Comparison of ENCODE assay signal across 11 cellular contexts in the genomic region with DNA sequence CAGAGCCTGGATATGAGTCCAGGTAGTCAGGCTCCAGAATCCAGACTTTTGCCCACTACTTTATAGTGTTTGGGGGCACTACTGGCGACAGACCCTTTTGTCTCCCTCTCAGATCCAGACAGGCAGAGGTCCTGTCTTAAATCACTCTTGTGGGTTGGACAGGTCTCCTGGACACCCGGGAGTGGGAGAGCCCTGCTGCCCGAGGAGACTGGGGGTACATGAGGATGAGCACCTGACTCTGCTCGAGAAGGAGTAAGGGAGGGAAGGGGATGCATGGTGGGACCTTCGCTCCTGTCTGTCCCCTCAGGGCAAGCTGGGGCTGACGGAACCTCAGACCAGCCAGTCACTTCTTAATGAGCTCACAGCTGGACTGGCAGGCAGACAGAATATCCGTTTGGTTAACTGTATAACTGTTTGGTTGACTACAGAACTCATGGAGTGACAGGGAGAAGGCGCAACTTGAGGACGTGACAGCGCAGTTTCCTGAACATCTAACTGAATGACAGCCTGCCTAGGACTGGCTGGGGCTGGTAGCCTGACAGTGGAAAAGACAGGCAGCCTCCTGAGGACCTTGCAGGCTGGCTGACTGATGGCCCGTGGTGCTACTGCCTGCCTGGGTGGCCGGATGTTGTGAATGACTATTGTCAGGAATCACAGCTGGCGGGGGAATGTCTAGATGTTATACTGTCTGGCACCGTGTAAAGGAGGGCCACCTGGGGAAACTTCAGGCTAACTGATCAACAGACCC. TPM values are rescaled to one million over a fixed set of nuclear protein-coding genes. Genes with fewer than 3 reads are reported as not detected.
DNase-seq lines count a peak whose midpoint lies in the region; ATAC-seq and TF ChIP-seq lines count a peak whose summit lies in the region.
"Had no signal": no experiment of that assay in that cellular context is flagged by ENCODE, and none has a peak within 500 bp of the region (broad histone marks: within the 10 kb centered on the region; RNA-seq: fewer than 3 reads in every experiment).

No MANE protein-coding gene starts in this region.

- H3K23me2 ChIP-seq in H9 (ENCODE audit: insufficient read length, low read depth, low read length, poor library complexity, severe bottlenecking): no peaks in the 10 kb centered on the region

- H3K4me3 Mint-ChIP-seq in CD4-positive, alpha-beta T cell: peak overlapping the region; percentile 98
- peak overlapping the region; percentile 7 to 90; a peak in 3 of 5 replicates for H3K4me3 Mint-ChIP-seq in H9
- H3K4me3 Mint-ChIP-seq in activated naive CD8-positive, alpha-beta T cell: peak overlapping the region; percentile 87
- H3K4me3 Mint-ChIP-seq in naive thymus-derived CD8-positive, alpha-beta T cell: peak overlapping the region in 9 of 10 donors; percentile 82 to 98 (median 91)

- no peaks in the 10 kb centered on the region for H3K79me1 ChIP-seq in H9 (ENCODE audit: insufficient read depth, low read depth, low read length, poor library complexity, severe bottlenecking)

- H3K9ac ChIP-seq in H9 (ENCODE audit: extremely low read depth, insufficient read length, low read length): no peak overlapping the region

- H3K27ac ChIP-seq in CD4-positive, alpha-beta T cell (ENCODE audit: low read depth, low read length): no peak overlapping the region
- no peak overlapping the region for H3K27ac ChIP-seq in H9 (ENCODE audit: insufficient read length, low read depth, low read length)

- H3K9me3 ChIP-seq in CD4-positive, alpha-beta T cell (ENCODE audit: control insufficient read depth, low read length): no peaks in the 10 kb centered on the region
- H3K9me3 ChIP-seq in H9 (ENCODE audit: control insufficient read depth, low read depth, low read length): peaks cover 16% of the 10 kb centered on the region

- no peaks in the 10 kb centered on the region for H3K4me1 ChIP-seq in H9 (ENCODE audit: insufficient read depth, low read length)

- intact Hi-C loops in CD4-positive, alpha-beta T cell (cut with DNase I, micrococcal nuclease): loop anchor here in 1 of 2 experiments (5.0 kb wide), 1 partner anchor 107 kb away; a partner anchor contains a TSS

- no peak overlapping the region for H2AFZ ChIP-seq in H9 (ENCODE audit: low read length)

- no peaks in the 10 kb centered on the region for H3K27me3 Mint-ChIP-seq in CD4-positive, alpha-beta T cell
- H3K27me3 Mint-ChIP-seq in H9 (ENCODE audit: low read depth): peaks cover 20% of the 10 kb centered on the region
- H3K27me3 Mint-ChIP-seq in activated naive CD8-positive, alpha-beta T cell: no peaks in the 10 kb centered on the region
- H3K27me3 Mint-ChIP-seq in naive thymus-derived CD8-positive, alpha-beta T cell: no peaks in the 10 kb centered on the region

- no peak overlapping the region for H3T11ph ChIP-seq in H9 (ENCODE audit: low read length)

- no peak overlapping the region for H3K14ac ChIP-seq in H9 (ENCODE audit: insufficient read depth, low read length)

- no peak overlapping the region for H3K4ac ChIP-seq in H9 (ENCODE audit: low read depth, low read length)

- no peaks in the 10 kb centered on the region for H3K9me3 Mint-ChIP-seq in CD4-positive, alpha-beta T cell
- peaks cover 81 to 86% of the 10 kb centered on the region in 2 experiments for H3K9me3 Mint-ChIP-seq in H9
- no peaks in the 10 kb centered on the region for H3K9me3 Mint-ChIP-seq in activated naive CD8-positive, alpha-beta T cell (ENCODE audit: low read depth)
- no peaks in the 10 kb centered on the region for H3K9me3 Mint-ChIP-seq in naive thymus-derived CD8-positive, alpha-beta T cell

- no peak overlapping the region for H4K5ac ChIP-seq in H9 (ENCODE audit: insufficient read length, low read depth, low read length)

- no peak overlapping the region for H2BK15ac ChIP-seq in H9 (ENCODE audit: low read depth, low read length)

- H2BK5ac ChIP-seq in H9 (ENCODE audit: insufficient read length, low read length): no peak overlapping the region

- no peaks in the 10 kb centered on the region for H3K79me2 ChIP-seq in H9 (ENCODE audit: insufficient read depth, low read length)

- WGBS in H9 (ENCODE audit: extremely low coverage, insufficient read length, low lambda C conversion rate): no CpG with 5 or more reads among the region's 14 CpGs

- no peaks in the 10 kb centered on the region for H3K27me3 ChIP-seq in CD4-positive, alpha-beta T cell (ENCODE audit: control insufficient read depth, insufficient read depth, low read length)
- H3K27me3 ChIP-seq in H9 (ENCODE audit: insufficient read depth, low read length): no peaks in the 10 kb centered on the region

- no peak overlapping the region for H2AK5ac ChIP-seq in H9 (ENCODE audit: insufficient read length, low read length)

- H2BK120ac ChIP-seq in H9 (ENCODE audit: low read depth, low read length, poor library complexity, severe bottlenecking): no peak overlapping the region

- peaks cover 24% of the 10 kb centered on the region for H3K4me1 Mint-ChIP-seq in CD4-positive, alpha-beta T cell (ENCODE audit: low read depth)
- H3K4me1 Mint-ChIP-seq in H9: peaks cover 28 to 45% of the 10 kb centered on the region in 2 experiments
- H3K4me1 Mint-ChIP-seq in activated naive CD8-positive, alpha-beta T cell (ENCODE audit: low read depth): peaks cover 26% of the 10 kb centered on the region
- H3K4me1 Mint-ChIP-seq in naive thymus-derived CD8-positive, alpha-beta T cell: peaks cover 15 to 29% (median 25%) of the 10 kb centered on the region in 4 donors

- no peak overlapping the region for H4K91ac ChIP-seq in H9 (ENCODE audit: insufficient read length, low read depth, low read length)

- H3K27ac Mint-ChIP-seq in CD4-positive, alpha-beta T cell: peak overlapping the region; percentile 98
- peak overlapping the region in 1 of 3 experiments; percentile 87; a peak in 2 of 7 replicates for H3K27ac Mint-ChIP-seq in H9
- H3K27ac Mint-ChIP-seq in activated naive CD8-positive, alpha-beta T cell: peak overlapping the region; percentile 92
- peak overlapping the region in 8 of 10 donors; percentile 69 to 97 (median 96) for H3K27ac Mint-ChIP-seq in naive thymus-derived CD8-positive, alpha-beta T cell

- no peak overlapping the region for H2BK20ac ChIP-seq in H9 (ENCODE audit: low read depth, low read length, poor library complexity, severe bottlenecking)

- H3K4me2 ChIP-seq in H9 (ENCODE audit: insufficient read depth, insufficient read length, low read length): no peak overlapping the region

- DNase-seq in CD4-positive, alpha-beta T cell: no peak
- DNase-seq in H9: no peak
- no peak for DNase-seq in naive thymus-derived CD8-positive, alpha-beta T cell
- no peak for DNase-seq in cerebellum (ENCODE audit: low spot score)
- DNase-seq in NCI-H187 treated with DMSO at 0.1 percent for 48 hours (lab: John Stamatoyannopoulos, UW): no peak
- no peak for DNase-seq in kidney glomerular epithelial cell (lab: John Stamatoyannopoulos, UW)
- DNase-seq: activated CD4-positive, alpha-beta T cell treated with anti-CD3 and anti-CD28 coated beads, Interleukin-2, amount 50 U/mL, for 48 hours; cortex of kidney; Kasumi-1 had no signal

- no peak for TF ChIP-seq CTCF in CD4-positive, alpha-beta T cell (IDR thresholded peaks at IDR 0.05)
- TF ChIP-seq CTCF in H9 (conservative IDR thresholded peaks at IDR 0.05): no peak

- H3K36me3 Mint-ChIP-seq in CD4-positive, alpha-beta T cell (ENCODE audit: low read depth): peaks cover 35% of the 10 kb centered on the region
- H3K36me3 Mint-ChIP-seq in H9 (ENCODE audit: insufficient read depth in 1 of 3, low read depth in 3 of 3): peaks cover 9 to 19% (median 11%) of the 10 kb centered on the region in 3 experiments
- no peaks in the 10 kb centered on the region for H3K36me3 Mint-ChIP-seq in activated naive CD8-positive, alpha-beta T cell
- H3K36me3 Mint-ChIP-seq in naive thymus-derived CD8-positive, alpha-beta T cell: peaks cover 0 to 25% (median 0%) of the 10 kb centered on the region in 3 donors

- H3K23ac ChIP-seq in H9 (ENCODE audit: insufficient read length, low read depth, low read length): no peak overlapping the region

- H4K20me1 ChIP-seq in H9 (ENCODE audit: control insufficient read depth, insufficient read depth, insufficient read length): no peaks in the 10 kb centered on the region

- no peak overlapping the region for H3K18ac ChIP-seq in H9 (ENCODE audit: insufficient read length, low read depth, low read length)

- POLR2A ChIA-PET in CD4-positive, alpha-beta T cell (lab: Charles Lee): interaction anchor here (3.3 to 3.5 kb wide), 2 partner anchors 12 to 42 kb away, joined by 22 to 46 read pairs; a partner anchor contains a TSS
- POLR2A ChIA-PET in naive thymus-derived CD8-positive, alpha-beta T cell (lab: Charles Lee): interaction anchor here (2.4 to 3.5 kb wide), 5 partner anchors 11 to 106 kb away, joined by 11 to 31 read pairs (median 16); a partner anchor contains a TSS

- H2BK12ac ChIP-seq in H9 (ENCODE audit: insufficient read length, low read depth, low read length): no peak overlapping the region

- no peak overlapping the region for H4K8ac ChIP-seq in H9 (replicated peaks; ENCODE audit: insufficient read length, low read depth, low read length)

- CTCF ChIA-PET in CD4-positive, alpha-beta T cell (lab: Charles Lee): interaction anchor here (1.6 kb wide), 1 partner anchor 242 kb away, joined by 3 read pairs; no protein-coding TSS in a partner anchor

- no peak for ATAC-seq in CD4-positive, alpha-beta T cell (ENCODE audit: poor library complexity)
- no peak for ATAC-seq in naive thymus-derived CD8-positive, alpha-beta T cell
- ATAC-seq in HG03045 (IDR thresholded peaks at IDR 0.05; ENCODE audit: unreplicated experiment): no peak

- H3K56ac ChIP-seq in H9 (ENCODE audit: insufficient read length, low read depth, low read length): no peak overlapping the region

RNA-seq across cellular contexts. Expression of a gene that starts 1.6 kb away (rescaled TPM):
- 1 to 10 TPM; 7.7 to 8.4 TPM for total RNA-seq in CD4-positive, alpha-beta T cell
- total RNA-seq in H9 (2021) (16.2 and 17.4 TPM in 2 replicates), cerebellum (3.3 TPM)
- 1 to 10 TPM; 9.4 to 9.8 TPM for total RNA-seq in naive thymus-derived CD8-positive, alpha-beta T cell
- polyA plus RNA-seq in naive thymus-derived CD8-positive, alpha-beta T cell: 10 to 100 TPM in 2 of 3 donors, 1 to 10 TPM in 1; 9.8 to 13.9 (median 10.2) TPM

RNA-seq across cellular contexts. Expression of a gene that starts 11.4 kb away (rescaled TPM):
- 10 to 100 TPM; 63.7 to 67.4 TPM for total RNA-seq in CD4-positive, alpha-beta T cell
- 0.24 and 0.61 TPM in 2 replicates for total RNA-seq in H9 (2021)
- 10 to 100 TPM; 98.4 to 99.7 TPM for total RNA-seq in naive thymus-derived CD8-positive, alpha-beta T cell
- polyA plus RNA-seq in naive thymus-derived CD8-positive, alpha-beta T cell: 10 to 100 TPM; 13.9 to 25.1 (median 19.7) TPM
- total RNA-seq in cerebellum: 0.27 TPM

Comparison
In these comparisons a context has a peak if more than half of its experiments do, and no peak if none do; other contexts are left out.
1. RNA of a gene that starts 11.4 kb away (total RNA-seq): 98.4 to 99.7 TPM in naive thymus-derived CD8-positive, alpha-beta T cell and 63.7 to 67.4 TPM in CD4-positive, alpha-beta T cell; 0.27 TPM in cerebellum (single experiment) and 0.24 to 0.61 TPM in H9; every median in the first group is over 10 times any median in the second.
2. Peak in every context shown above with its lines, with median percentiles within 50 percentile points of each other: H3K4me3 Mint-ChIP-seq.